In the genomic region with DNA sequence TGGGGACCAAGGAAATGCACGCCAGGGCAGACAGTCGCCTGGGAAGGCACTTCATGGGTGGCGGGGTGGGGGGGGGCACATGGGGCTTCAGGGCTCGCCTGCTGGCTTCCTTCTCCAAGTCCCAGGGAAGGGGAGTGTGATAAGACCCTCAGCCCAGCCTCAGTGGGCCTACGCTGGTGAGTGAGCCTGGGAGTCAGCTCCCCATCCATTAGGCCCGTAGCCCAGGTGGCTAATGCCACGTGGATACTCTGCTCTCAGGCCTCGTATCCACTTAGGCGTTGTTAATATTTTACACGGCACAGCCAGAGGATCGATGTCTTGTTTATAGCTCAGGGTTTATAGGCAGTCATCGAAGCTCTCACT, we compare ENCODE assay signal across 21 cellular contexts. TPM values are rescaled to one million over a fixed set of nuclear protein-coding genes. Genes with fewer than 3 reads are reported as not detected.
"Had no signal": no experiment of that assay in that cellular context is flagged by ENCODE, and none has a peak within 500 bp of the region (broad histone marks: within the 10 kb centered on the region; RNA-seq: fewer than 3 reads in every experiment).

No MANE protein-coding gene starts in this region.

- H3K4me1 ChIP-seq: foreskin keratinocyte had no signal

- H3K9me3 Mint-ChIP-seq: activated CD4-positive, alpha-beta T cell treated with anti-CD3 and anti-CD28 coated beads, Interleukin-2, amount 10 ng/mL, durations not matched to agents 7 days and 5 days; activated CD8-positive, alpha-beta T cell treated with anti-CD3 and anti-CD28 coated beads for 36 hours; activated naive CD4-positive, alpha-beta T cell treated with anti-CD3 and anti-CD28 coated beads, Interleukin-2, amount 50 U/mL, for 72 hours; activated T-helper 1 cell treated with anti-CD3 and anti-CD28 coated beads, Interleukin-12 subunit alpha, Interleukin-12 subunit beta, Interleukin-2, Interleukin-4 antibody, amounts not matched to agents 30 ng/mL and 10 ng/mL and 1 ng/mL, durations not matched to agents 14 hours and 24 hours and 36 hours; immature natural killer cell; naive thymus-derived CD4-positive, alpha-beta T cell; neural crest cell; stimulated activated effector memory CD8-positive, alpha-beta T cell treated with anti-CD3 and anti-CD28 coated beads, Interleukin-12 subunit alpha, Interleukin-12 subunit beta, amount 100 ng/mL, for 72 hours; stimulated activated naive CD8-positive, alpha-beta T cell treated with anti-CD3 and anti-CD28 coated beads, Interleukin-15, amount 100 ng/mL, for 72 hours; T-cell had no signal

- H3K36me3 ChIP-seq: tibial nerve, WERI-Rb-1 had no signal

- H3K27ac Mint-ChIP-seq: activated CD4-positive, alpha-beta T cell treated with anti-CD3 and anti-CD28 coated beads, Interleukin-2, amount 10 ng/mL, durations not matched to agents 7 days and 5 days; activated CD8-positive, alpha-beta memory T cell treated with anti-CD3 and anti-CD28 coated beads, Interleukin-2, amount 10 ng/mL, durations not matched to agents 7 days and 5 days; activated CD8-positive, alpha-beta T cell treated with anti-CD3 and anti-CD28 coated beads for 36 hours; activated naive CD4-positive, alpha-beta T cell treated with anti-CD3 and anti-CD28 coated beads, Interleukin-2, amount 50 U/mL, for 72 hours; activated T-helper 1 cell treated with anti-CD3 and anti-CD28 coated beads, Interleukin-12 subunit alpha, Interleukin-12 subunit beta, Interleukin-2, Interleukin-4 antibody, amounts not matched to agents 30 ng/mL and 10 ng/mL and 1 ng/mL, durations not matched to agents 14 hours and 24 hours and 36 hours; immature natural killer cell; naive thymus-derived CD4-positive, alpha-beta T cell; stimulated activated effector memory CD8-positive, alpha-beta T cell treated with anti-CD3 and anti-CD28 coated beads, Interleukin-12 subunit alpha, Interleukin-12 subunit beta, amount 100 ng/mL, for 72 hours; stimulated activated naive CD8-positive, alpha-beta T cell treated with anti-CD3 and anti-CD28 coated beads, Interleukin-15, amount 100 ng/mL, for 72 hours; T-cell had no signal

- DNase-seq: activated CD4-positive, alpha-beta T cell treated with anti-CD3 and anti-CD28 coated beads, Interleukin-2, amount 10 ng/mL, durations not matched to agents 7 days and 5 days; activated CD4-positive, CD25-positive, alpha-beta regulatory T cell treated with anti-CD3 and anti-CD28 coated beads, Interleukin-2, amount 50 U/mL, for 72 hours; activated CD8-positive, alpha-beta memory T cell treated with anti-CD3 and anti-CD28 coated beads, Interleukin-2, amount 10 ng/mL, durations not matched to agents 7 days and 5 days; activated CD8-positive, alpha-beta T cell treated with anti-CD3 and anti-CD28 coated beads for 36 hours; erythroblast; immature natural killer cell; mesendoderm; naive thymus-derived CD4-positive, alpha-beta T cell; stimulated activated CD4-positive, alpha-beta T cell treated with anti-CD3 and anti-CD28 coated beads, Interleukin-2, amount 100 ng/mL, for 24 hours; stimulated activated naive CD8-positive, alpha-beta T cell treated with anti-CD3 and anti-CD28 coated beads, Interleukin-15, amount 100 ng/mL, for 72 hours; WERI-Rb-1 had no signal

- H3K4me3 Mint-ChIP-seq: activated CD4-positive, alpha-beta T cell treated with anti-CD3 and anti-CD28 coated beads, Interleukin-2, amount 10 ng/mL, durations not matched to agents 7 days and 5 days; activated CD8-positive, alpha-beta memory T cell treated with anti-CD3 and anti-CD28 coated beads, Interleukin-2, amount 10 ng/mL, durations not matched to agents 7 days and 5 days; activated CD8-positive, alpha-beta T cell treated with anti-CD3 and anti-CD28 coated beads for 36 hours; stimulated activated effector memory CD8-positive, alpha-beta T cell treated with anti-CD3 and anti-CD28 coated beads, Interleukin-12 subunit alpha, Interleukin-12 subunit beta, amount 100 ng/mL, for 72 hours; stimulated activated naive CD8-positive, alpha-beta T cell treated with anti-CD3 and anti-CD28 coated beads, Interleukin-15, amount 100 ng/mL, for 72 hours had no signal

- H3K4me2 ChIP-seq: hepatocyte had no signal

- ATAC-seq: activated CD8-positive, alpha-beta memory T cell treated with anti-CD3 and anti-CD28 coated beads, Interleukin-2, amount 10 ng/mL, durations not matched to agents 7 days and 5 days; activated CD8-positive, alpha-beta T cell treated with anti-CD3 and anti-CD28 coated beads for 36 hours; activated naive CD4-positive, alpha-beta T cell treated with anti-CD3 and anti-CD28 coated beads, Interleukin-2, amount 50 U/mL, for 72 hours; foreskin keratinocyte; naive thymus-derived CD4-positive, alpha-beta T cell; SK-N-SH treated with all-trans-retinoic acid at 6 μM for 48 hours; stimulated activated effector memory CD8-positive, alpha-beta T cell treated with anti-CD3 and anti-CD28 coated beads, Interleukin-12 subunit alpha, Interleukin-12 subunit beta, amount 100 ng/mL, for 72 hours; stimulated activated naive CD8-positive, alpha-beta T cell treated with anti-CD3 and anti-CD28 coated beads, Interleukin-15, amount 100 ng/mL, for 72 hours; T-cell had no signal

- H3K9me3 ChIP-seq: tibial nerve had no signal

- H3K27ac ChIP-seq: hepatocyte, skin epidermis, tibial nerve, WERI-Rb-1 had no signal

- H3K36me3 Mint-ChIP-seq: activated CD8-positive, alpha-beta memory T cell treated with anti-CD3 and anti-CD28 coated beads, Interleukin-2, amount 10 ng/mL, durations not matched to agents 7 days and 5 days; activated naive CD4-positive, alpha-beta T cell treated with anti-CD3 and anti-CD28 coated beads, Interleukin-2, amount 50 U/mL, for 72 hours; immature natural killer cell; naive thymus-derived CD4-positive, alpha-beta T cell; stimulated activated effector memory CD8-positive, alpha-beta T cell treated with anti-CD3 and anti-CD28 coated beads, Interleukin-12 subunit alpha, Interleukin-12 subunit beta, amount 100 ng/mL, for 72 hours; T-cell had no signal

- H3K4me1 Mint-ChIP-seq: neural crest cell; stimulated activated effector memory CD8-positive, alpha-beta T cell treated with anti-CD3 and anti-CD28 coated beads, Interleukin-12 subunit alpha, Interleukin-12 subunit beta, amount 100 ng/mL, for 72 hours had no signal

- H3K79me2 ChIP-seq: hepatocyte had no signal

- H3K4me3 ChIP-seq: hepatocyte, skin epidermis, tibial nerve had no signal

- H2AFZ ChIP-seq: hepatocyte had no signal

RNA-seq across cellular contexts. Expression of gene KCNIP3, which starts 47.0 kb away (rescaled TPM):
- total RNA-seq: activated CD4-positive, alpha-beta T cell treated with anti-CD3 and anti-CD28 coated beads, Interleukin-2, amount 10 ng/mL, durations not matched to agents 7 days and 5 days; activated CD8-positive, alpha-beta memory T cell treated with anti-CD3 and anti-CD28 coated beads, Interleukin-2, amount 10 ng/mL, durations not matched to agents 7 days and 5 days; activated CD8-positive, alpha-beta T cell treated with anti-CD3 and anti-CD28 coated beads for 36 hours; activated naive CD4-positive, alpha-beta T cell treated with anti-CD3 and anti-CD28 coated beads, Interleukin-2, amount 50 U/mL, for 72 hours; activated T-helper 1 cell treated with anti-CD3 and anti-CD28 coated beads, Interleukin-12 subunit alpha, Interleukin-12 subunit beta, Interleukin-2, Interleukin-4 antibody, amounts not matched to agents 30 ng/mL and 10 ng/mL and 1 ng/mL, durations not matched to agents 14 hours and 24 hours and 36 hours; T-cell had no signal
